Comparison of ENCODE assay signal across 19 cellular contexts in the genomic region with DNA sequence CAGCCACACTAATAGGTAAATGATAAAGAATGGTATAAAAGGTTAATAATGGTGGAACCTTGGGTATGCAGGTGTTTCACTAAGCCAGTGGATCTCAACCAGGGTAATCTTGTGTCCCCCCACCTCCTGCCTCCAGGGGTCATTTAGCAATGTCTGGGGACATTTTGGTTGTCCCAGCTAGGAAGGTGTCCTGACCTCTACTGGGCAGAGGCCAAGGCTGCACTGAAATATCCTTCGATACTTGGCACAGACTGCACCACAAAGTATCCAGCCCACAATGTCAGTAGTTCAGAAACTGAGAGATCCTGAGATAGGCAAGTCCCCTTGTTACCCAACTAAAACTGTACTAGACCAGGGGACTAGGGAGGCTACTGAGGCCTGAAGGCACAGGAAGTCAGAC.
DNase-seq lines count a peak whose midpoint lies in the region; ATAC-seq and TF ChIP-seq lines count a peak whose summit lies in the region.
"Had no signal": no experiment of that assay in that cellular context is flagged by ENCODE, and none has a peak within 500 bp of the region (broad histone marks: within the 10 kb centered on the region; RNA-seq: fewer than 3 reads in every experiment).

No MANE protein-coding gene starts in this region.

- DNase-seq in DND-41 = no peak
- no peak for DNase-seq in LNCaP clone FGC (ENCODE audit: low read depth)
- DNase-seq in brain microvascular endothelial cell = no peak
- DNase-seq in nephron progenitor cell = no peak
- no peak for DNase-seq in NCI-H2171 (lab: John Stamatoyannopoulos, UW)
- no peak for DNase-seq in amygdala (lab: John Stamatoyannopoulos, UW)
- DNase-seq: activated CD8-positive, alpha-beta memory T cell treated with anti-CD3 and anti-CD28 coated beads, Interleukin-2, amount 10 ng/mL, durations not matched to agents 7 days and 5 days; dermis blood vessel endothelial cell; esophagus squamous epithelium; heart left ventricle; left lung; MG63; NCI-H2081 treated with DMSO at 0.1 percent for 48 hours; NCI-H82 had no signal

- no peak overlapping the region for H3K9ac ChIP-seq in DND-41 (ENCODE audit: low read depth, low read length)

- H3K27me3 ChIP-seq in DND-41 (ENCODE audit: insufficient read depth, low read length, poor library complexity) (no peaks in the 10 kb centered on the region), brain microvascular endothelial cell (replicated peaks) (no peaks in the 10 kb centered on the region)
- H3K27me3 ChIP-seq: esophagus squamous epithelium, heart left ventricle, left lung, MG63 had no signal

- ATAC-seq in DND-41 (ENCODE audit: insufficient read depth, low read depth) (no peak), GM18873 (IDR thresholded peaks at IDR 0.05; ENCODE audit: low FRiP score, unreplicated experiment) (no peak), GM18909 (IDR thresholded peaks at IDR 0.05; ENCODE audit: poor library complexity, unreplicated experiment) (no peak)
- ATAC-seq: activated CD4-positive, CD25-positive, alpha-beta regulatory T cell treated with anti-CD3 and anti-CD28 coated beads, Interleukin-2, amount 50 U/mL, for 24 hours; activated CD8-positive, alpha-beta memory T cell treated with anti-CD3 and anti-CD28 coated beads, Interleukin-2, amount 10 ng/mL, durations not matched to agents 7 days and 5 days; heart left ventricle; left lung had no signal

- no peaks in the 10 kb centered on the region for H3K27me3 Mint-ChIP-seq in nephron progenitor cell (ENCODE audit: low read depth, poor library complexity)

- H3K4me2 ChIP-seq in DND-41 (ENCODE audit: insufficient read depth, low read length) = no peak overlapping the region

- H3K4me1 ChIP-seq in DND-41 (ENCODE audit: insufficient read depth, low read length) = no peaks in the 10 kb centered on the region
- H3K4me1 ChIP-seq: esophagus squamous epithelium, heart left ventricle, left lung, prostate gland had no signal

- no peaks in the 10 kb centered on the region for H4K20me1 ChIP-seq in DND-41 (ENCODE audit: insufficient read depth, low read length)

- H3K36me3 ChIP-seq in DND-41 (ENCODE audit: insufficient read depth, low read length) (no peaks in the 10 kb centered on the region), brain microvascular endothelial cell (replicated peaks) (no peaks in the 10 kb centered on the region)
- H3K36me3 ChIP-seq: esophagus squamous epithelium, heart left ventricle, left lung, MG63, prostate gland had no signal

- in situ Hi-C loops in brain microvascular endothelial cell (cut with HindIII; ENCODE audit: low pct_ligation_motif_present, low sequenced_read_pairs) = no loop called here

- H3K4me3 ChIP-seq in DND-41 (ENCODE audit: low read depth in 1 of 2, low read length in 2 of 2) (no peak overlapping the region), LNCaP clone FGC (ENCODE audit: low read depth, low read length) (no peak overlapping the region), brain microvascular endothelial cell (ENCODE audit: low read depth, low read length) (no peak overlapping the region)
- H3K4me3 ChIP-seq: esophagus squamous epithelium, heart left ventricle, left lung, MG63, prostate gland had no signal

- H3K27ac ChIP-seq in DND-41 (ENCODE audit: low read length) = no peak overlapping the region
- H3K27ac ChIP-seq in brain microvascular endothelial cell = no peak overlapping the region
- H3K27ac ChIP-seq: esophagus squamous epithelium, heart left ventricle, left lung, prostate gland had no signal

- no peaks in the 10 kb centered on the region for H3K9me3 ChIP-seq in DND-41 (ENCODE audit: insufficient read depth, low read length, severe bottlenecking)
- H3K9me3 ChIP-seq: esophagus squamous epithelium, heart left ventricle, left lung, MG63, prostate gland had no signal

- peaks cover 19% of the 10 kb centered on the region for H3K4me1 Mint-ChIP-seq in nephron progenitor cell
- H3K4me1 Mint-ChIP-seq: activated CD8-positive, alpha-beta memory T cell treated with anti-CD3 and anti-CD28 coated beads, Interleukin-2, amount 10 ng/mL, durations not matched to agents 7 days and 5 days had no signal

- H3K9me3 Mint-ChIP-seq in nephron progenitor cell = peaks cover 17% of the 10 kb centered on the region

- TF ChIP-seq CTCF in DND-41 (IDR thresholded peaks at IDR 0.05; ENCODE audit: borderline replicate concordance, extremely low read depth, low read length, poor library complexity, severe bottlenecking) = peak; percentile 39
- 0 out of 2 replicates have a peak, but pooled peaks have one; percentile 7 for TF ChIP-seq CTCF in LNCaP clone FGC (IDR thresholded peaks at IDR 0.05; ENCODE audit: control insufficient read depth, extremely low read depth, insufficient read depth)
- peak; percentile 11 for TF ChIP-seq CTCF in brain microvascular endothelial cell (IDR thresholded peaks at IDR 0.05; ENCODE audit: low read depth, low read length, missing control alignments)
- peak; percentile 18 for TF ChIP-seq CTCF in nephron progenitor cell (IDR thresholded peaks at IDR 0.05)

- H3K4me3 Mint-ChIP-seq in nephron progenitor cell = no peak overlapping the region
- H3K4me3 Mint-ChIP-seq: activated CD8-positive, alpha-beta memory T cell treated with anti-CD3 and anti-CD28 coated beads, Interleukin-2, amount 10 ng/mL, durations not matched to agents 7 days and 5 days; T-helper 1 cell treated with Interleukin-12 subunit alpha and Interleukin-12 subunit beta and Interleukin-4 antibody, amounts not matched to agents 30 μg/mL and 1 μg/mL, for 36 hours had no signal

- no peak overlapping the region for H3K27ac Mint-ChIP-seq in nephron progenitor cell
- H3K27ac Mint-ChIP-seq: activated CD8-positive, alpha-beta memory T cell treated with anti-CD3 and anti-CD28 coated beads, Interleukin-2, amount 10 ng/mL, durations not matched to agents 7 days and 5 days; T-helper 1 cell treated with Interleukin-12 subunit alpha and Interleukin-12 subunit beta and Interleukin-4 antibody, amounts not matched to agents 30 μg/mL and 1 μg/mL, for 36 hours had no signal

- H3K79me2 ChIP-seq in DND-41 (ENCODE audit: insufficient read depth, low read length) = no peaks in the 10 kb centered on the region

- H2AFZ ChIP-seq in DND-41 (ENCODE audit: low read depth, low read length) = no peak overlapping the region

- peaks cover 69% of the 10 kb centered on the region for H3K36me3 Mint-ChIP-seq in nephron progenitor cell (ENCODE audit: low read depth)
- H3K36me3 Mint-ChIP-seq: activated CD8-positive, alpha-beta memory T cell treated with anti-CD3 and anti-CD28 coated beads, Interleukin-2, amount 10 ng/mL, durations not matched to agents 7 days and 5 days had no signal
